ENCODE assay signal across 17 cellular contexts in genomic region chr21:31592501-31592900, GRCh38.
DNase-seq lines count a peak whose midpoint lies in the region; FAIRE-seq and TF ChIP-seq lines count a peak whose summit lies in the region.
"Had no signal": no experiment of that assay in that cellular context is flagged by ENCODE, and none has a peak within 500 bp of the region (broad histone marks: within the 10 kb centered on the region; RNA-seq: fewer than 3 reads in every experiment).

No MANE protein-coding gene starts in this region.

- H3K9ac ChIP-seq in H1 (replicated peaks in 1 of 4; ENCODE audit: extremely low read depth in 1 of 4, low read depth in 3 of 4, low read length in 3 of 4): no peak overlapping the region
- H3K9ac ChIP-seq in liver (ENCODE audit: low read depth in 1 of 2, low read length in 2 of 2): no peak overlapping the region
- no peak overlapping the region for H3K9ac ChIP-seq in neuronal stem cell (ENCODE audit: low read depth, low read length, poor library complexity)
- H3K9ac ChIP-seq: BLaER1, GM23248 had no signal

- H3K23me2 ChIP-seq in H1 (ENCODE audit: low read depth, low read length): no peaks in the 10 kb centered on the region

- no peak for TF ChIP-seq POLR2A in H1 (IDR thresholded peaks at IDR 0.05; ENCODE audit: control extremely low read depth in 1 of 2, low read depth in 2 of 2, low read length in 2 of 2)

- H4K5ac ChIP-seq in H1 (ENCODE audit: insufficient read length, low read depth, low read length): no peak overlapping the region

- POLR2A ChIA-PET in H1 (lab: Charles Lee; ENCODE audit: partially characterized antibody): no interaction called here

- no peak overlapping the region for H2BK12ac ChIP-seq in H1 (ENCODE audit: low read depth, low read length)
- H2BK12ac ChIP-seq in neuronal stem cell (ENCODE audit: low read length): no peak overlapping the region

- H3K23ac ChIP-seq in H1 (ENCODE audit: insufficient read length) (no peak overlapping the region), neuronal stem cell (ENCODE audit: low read depth, low read length, poor library complexity) (no peak overlapping the region)

- no peak overlapping the region for H2BK5ac ChIP-seq in H1 (ENCODE audit: low read depth, low read length)
- H2BK5ac ChIP-seq in neuronal stem cell (ENCODE audit: low read length): no peak overlapping the region

- H4K91ac ChIP-seq in H1 (replicated peaks; ENCODE audit: insufficient read length, low read length) (no peak overlapping the region), neuronal stem cell (ENCODE audit: low read depth, low read length, poor library complexity) (no peak overlapping the region)

- FAIRE-seq in H1 (lab: Jason Lieb, UNC): no peak
- FAIRE-seq: A204.1, GM12892, GM18507 had no signal

- H3K36me3 ChIP-seq in H1 (ENCODE audit: control insufficient read depth in 2 of 4, insufficient read depth in 4 of 4, low read length in 3 of 4) (no peaks in the 10 kb centered on the region), liver (ENCODE audit: control insufficient read depth in 4 of 4, insufficient read depth in 3 of 4, low read depth in 1 of 4, low read length in 3 of 4) (peaks cover 0 to 2% (median 0%) of the 10 kb centered on the region in 4 donors), neuronal stem cell (replicated peaks in 1 of 2; ENCODE audit: control insufficient read depth in 2 of 2, insufficient read depth in 2 of 2, low read length in 2 of 2) (no peaks in the 10 kb centered on the region)
- H3K36me3 ChIP-seq: BLaER1 had no signal

- H3K27me3 ChIP-seq in H1 (replicated peaks in 1 of 4; ENCODE audit: control insufficient read depth in 3 of 4, extremely low read depth in 1 of 4, insufficient read depth in 3 of 4, low read length in 3 of 4) (no peaks in the 10 kb centered on the region), liver (ENCODE audit: control insufficient read depth in 4 of 4, insufficient read depth in 4 of 4, low read length in 3 of 4) (no peaks in the 10 kb centered on the region), neuronal stem cell (ENCODE audit: control insufficient read depth in 3 of 3, insufficient read depth in 3 of 3, low read depth in 1 of 3, low read length in 3 of 3) (no peaks in the 10 kb centered on the region)
- H3K27me3 ChIP-seq: BLaER1 had no signal

- CTCF ChIA-PET in H1 (lab: Charles Lee; ENCODE audit: partially characterized antibody): interaction anchor here (0.7 to 1.5 kb wide), 4 partner anchors 11 to 54 kb away, joined by 3 to 5 read pairs (median 3); no protein-coding TSS in a partner anchor

- peaks cover 0 to 2% of the 10 kb centered on the region in 2 experiments for H4K20me1 ChIP-seq in H1 (replicated peaks in 1 of 2; ENCODE audit: control insufficient read depth in 1 of 2, insufficient read depth in 2 of 2, low read length in 2 of 2)
- H4K20me1 ChIP-seq: BLaER1 had no signal

- TF ChIP-seq CTCF in H1 (IDR thresholded peaks at IDR 0.05; ENCODE audit: control extremely low read depth in 1 of 3, insufficient read depth in 1 of 3, low read depth in 1 of 3, low read length in 3 of 3): no peak
- TF ChIP-seq CTCF in liver (IDR thresholded peaks at IDR 0.05; ENCODE audit: low read depth, low read length, missing input control): no peak

- no peaks in the 10 kb centered on the region for H3K79me1 ChIP-seq in H1 (ENCODE audit: low read depth, low read length)
- peaks cover 1% of the 10 kb centered on the region for H3K79me1 ChIP-seq in neuronal stem cell (ENCODE audit: low read depth, low read length)

- H2BK120ac ChIP-seq in H1 (replicated peaks; ENCODE audit: low read depth, low read length) (no peak overlapping the region), neuronal stem cell (ENCODE audit: low read depth, low read length) (no peak overlapping the region)

- H2AK5ac ChIP-seq in H1 (ENCODE audit: low read depth, low read length) (no peak overlapping the region), neuronal stem cell (ENCODE audit: low read depth, low read length) (no peak overlapping the region)

- no peaks in the 10 kb centered on the region for H3K79me2 ChIP-seq in H1 (ENCODE audit: control insufficient read depth in 1 of 2, insufficient read depth in 2 of 2, low read length in 2 of 2)

- no peak overlapping the region for H3K14ac ChIP-seq in H1 (ENCODE audit: insufficient read length)
- no peak overlapping the region for H3K14ac ChIP-seq in neuronal stem cell (ENCODE audit: low read length)

- DNase-seq in H1 (ENCODE audit: low read depth in 1 of 2, low spot score in 2 of 2): no peak
- DNase-seq in neuronal stem cell (ENCODE audit: low spot score): no peak
- no peak for DNase-seq in NOMO-1 (lab: John Stamatoyannopoulos, UW; ENCODE audit: unreplicated experiment in 2 of 2)
- no peak for DNase-seq in T-helper 1 cell
- DNase-seq in NCI-H1694 (lab: John Stamatoyannopoulos, UW): no peak
- DNase-seq: ACHN; CD4-positive, alpha-beta memory T cell; DMS153; GDM1; H7; HFFc6 had no signal

- H3K27ac ChIP-seq in H1 (ENCODE audit: low read depth, low read length) (no peak overlapping the region), liver (ENCODE audit: low read depth in 1 of 2, low read length in 2 of 2) (no peak overlapping the region), neuronal stem cell (replicated peaks; ENCODE audit: low read length) (no peak overlapping the region)
- H3K27ac ChIP-seq: BLaER1, GM23248 had no signal

- H2BK15ac ChIP-seq in H1 (ENCODE audit: low read length): no peak overlapping the region
- no peak overlapping the region for H2BK15ac ChIP-seq in neuronal stem cell (ENCODE audit: low read length)

- H2AFZ ChIP-seq in H1 (ENCODE audit: low read length) (peak overlapping the region; percentile 13; the same call in 1 of the 2 replicates), neuronal stem cell (ENCODE audit: low read length) (peak overlapping the region; percentile 73)

- H3K4me2 ChIP-seq in H1 (ENCODE audit: insufficient read depth in 1 of 2, low read depth in 2 of 2, low read length in 2 of 2) (no peak overlapping the region), neuronal stem cell (ENCODE audit: insufficient read depth, low read length, poor library complexity, severe bottlenecking) (no peak overlapping the region)
- H3K4me2 ChIP-seq: BLaER1 had no signal

- peaks cover 0 to 4% of the 10 kb centered on the region in 2 experiments; a peak in 1 of 4 replicates for H3K9me3 ChIP-seq in H1 (ENCODE audit: insufficient read depth in 2 of 2, low read depth in 1 of 2, low read length in 1 of 2)
- no peaks in the 10 kb centered on the region for H3K9me3 ChIP-seq in liver (ENCODE audit: control insufficient read depth in 4 of 4, low read length in 3 of 4)
- peaks cover 2 to 4% of the 10 kb centered on the region in 2 donors for H3K9me3 ChIP-seq in neuronal stem cell (replicated peaks in 1 of 2; ENCODE audit: control insufficient read depth in 2 of 2, insufficient read depth in 1 of 2, low read depth in 1 of 2, low read length in 2 of 2)

- no peak overlapping the region for H3K56ac ChIP-seq in H1 (replicated peaks; ENCODE audit: insufficient read length, low read depth, low read length)

- H4K8ac ChIP-seq in H1 (ENCODE audit: extremely low read depth, insufficient read depth, low read length) (no peak overlapping the region), neuronal stem cell (ENCODE audit: low read depth, low read length) (no peak overlapping the region)

- no peak overlapping the region for H3K4me3 ChIP-seq in H1 (ENCODE audit: extremely low read depth in 1 of 4, insufficient read depth in 2 of 4, low read depth in 3 of 4, low read length in 4 of 4)
- no peak overlapping the region for H3K4me3 ChIP-seq in liver (ENCODE audit: low read depth in 1 of 3, low read length in 3 of 3)
- no peak overlapping the region for H3K4me3 ChIP-seq in neuronal stem cell (ENCODE audit: low read length in 2 of 2)
- H3K4me3 ChIP-seq: BLaER1, GM23248 had no signal

- H3K18ac ChIP-seq in H1 (ENCODE audit: extremely low read depth, low read length) (no peak overlapping the region), neuronal stem cell (ENCODE audit: low read length) (no peak overlapping the region)

- no peaks in the 10 kb centered on the region for H3K4me1 ChIP-seq in H1 (replicated peaks in 1 of 4; ENCODE audit: control insufficient read depth in 3 of 4, insufficient read depth in 4 of 4, low read length in 3 of 4)
- H3K4me1 ChIP-seq in liver (ENCODE audit: control insufficient read depth in 4 of 4, insufficient read depth in 4 of 4, low read length in 3 of 4): peaks cover 0 to 6% (median 0%) of the 10 kb centered on the region in 4 donors
- H3K4me1 ChIP-seq in neuronal stem cell (ENCODE audit: control insufficient read depth in 2 of 2, insufficient read depth in 1 of 2, low read depth in 1 of 2, low read length in 2 of 2): peaks cover 9 to 12% of the 10 kb centered on the region in 2 donors

- no peak for TF ChIP-seq EP300 in H1 (IDR thresholded peaks at IDR 0.05; ENCODE audit: borderline replicate concordance in 1 of 2, low read depth in 2 of 2, low read length in 2 of 2)

- TF ChIP-seq RAD21 in H1 (IDR thresholded peaks at IDR 0.05 in 1 of 2, conservative IDR thresholded peaks at IDR 0.05 in 1 of 2; ENCODE audit: low read depth in 2 of 2, low read length in 2 of 2) (no peak), liver (IDR thresholded peaks at IDR 0.05) (no peak)

- 91% methylated on average over 3 of the region's 3 CpGs; no CpG with 5 or more reads in 1 of the 2 experiments for WGBS in H1 (ENCODE audit: extremely low coverage in 1 of 2, insufficient coverage in 1 of 2, insufficient read length in 1 of 2, insufficient replicate concordance in 2 of 2, low coverage in 1 of 2, low lambda C conversion rate in 2 of 2, missing lambda C conversion rate in 1 of 2), 2 experiments
- WGBS in liver: 55% methylated on average over 3 of the region's 3 CpGs
- no CpG with 5 or more reads among the region's 3 CpGs for WGBS in neuronal stem cell (ENCODE audit: extremely low coverage in 2 of 2, insufficient read length in 2 of 2, insufficient replicate concordance in 1 of 2), 2 donors

- H2BK20ac ChIP-seq in H1 (ENCODE audit: low read length): no peak overlapping the region

- H3K4ac ChIP-seq in H1 (replicated peaks; ENCODE audit: insufficient read length, low read depth, low read length) (no peak overlapping the region), neuronal stem cell (ENCODE audit: low read length) (no peak overlapping the region)

TF ChIP-seq in H1, 55 proteins besides CTCF, POLR2A, EP300 and RAD21 (continues in another document):
- no peak for TF ChIP-seq ASH2L (IDR thresholded peaks at IDR 0.05; ENCODE audit: low read length)
- TF ChIP-seq CBX5 (IDR thresholded peaks at IDR 0.05; ENCODE audit: low read depth, low read length): no peak

TF ChIP-seq in liver, 16 proteins besides CTCF, POLR2A, EP300 and RAD21:
- TF ChIP-seq FOXA1 (IDR thresholded peaks at IDR 0.05): no peak
- TF ChIP-seq HNF4G (IDR thresholded peaks at IDR 0.05): peak; percentile 54
- peak; percentile 27 to 52 for TF ChIP-seq RXRA (IDR thresholded peaks at IDR 0.05)
- peak; percentile 77 for TF ChIP-seq SP1 (IDR thresholded peaks at IDR 0.05)
- peak; percentile 73 to 89 for TF ChIP-seq HNF4A (conservative IDR thresholded peaks at IDR 0.05)
TF ChIP-seq in liver: peak in this region for 4.
